Comparison of ENCODE assay signal across 8 cellular contexts in genomic region chr2:127885341-127885740, GRCh38. TPM values are rescaled to one million over a fixed set of nuclear protein-coding genes. Genes with fewer than 3 reads are reported as not detected.
DNase-seq lines count a peak whose midpoint lies in the region; ATAC-seq, FAIRE-seq and TF ChIP-seq lines count a peak whose summit lies in the region.
"Not testable (repeated sequence)": the region's sequence is repeated elsewhere in the genome, so short reads cannot be mapped to it uniquely, and the experiment has no call there.

No MANE protein-coding gene starts in this region.

- peak overlapping the region; percentile 91 to 97 (median 94) for H3K4me3 Mint-ChIP-seq in CD4-positive, CD25-positive, alpha-beta regulatory T cell
- H3K4me3 Mint-ChIP-seq in memory B cell = peak overlapping the region; percentile 90

- BruUV-seq in endothelial cell of umbilical vein (replicated peaks; lab: Mats Ljungman, UMichigan) = not testable (repeated sequence)

- peak; percentile 9 to 31 (median 21) for DNase-seq in CD4-positive, CD25-positive, alpha-beta regulatory T cell
- not testable (repeated sequence) for DNase-seq in RWPE2 (ENCODE audit: low spot score); endothelial cell of umbilical vein (ENCODE audit: low read depth, low spot score)
- peak; percentile 40 to 56 for DNase-seq in activated T-cell treated with anti-CD3 and anti-CD28 coated beads, Interleukin-2, amount 50 U/mL, for 48 hours
- peak in 1 of 2 donors; percentile 39 for DNase-seq in memory B cell (ENCODE audit: low spot score in 2 of 2)
- DNase-seq in stimulated activated CD4-positive, alpha-beta T cell treated with anti-CD3 and anti-CD28 coated beads, Interleukin-4, amount 100 ng/mL, for 1 hour = peak; percentile 38

- TF ChIP-seq CTCF in RWPE2 (IDR thresholded peaks at IDR 0.05; ENCODE audit: poor library complexity, severe bottlenecking); endothelial cell of umbilical vein (IDR thresholded peaks at IDR 0.05; ENCODE audit: extremely low read depth in 1 of 2, insufficient read depth in 1 of 2, low read depth in 1 of 2, low read length in 2 of 2): not testable (repeated sequence)

- H3K27me3 ChIP-seq in CD4-positive, CD25-positive, alpha-beta regulatory T cell (ENCODE audit: control insufficient read depth, insufficient read depth, low read length); RWPE2 (ENCODE audit: insufficient read depth, poor library complexity, severe bottlenecking); endothelial cell of umbilical vein (ENCODE audit: control insufficient read depth in 2 of 2, insufficient read depth in 2 of 2, low read length in 2 of 2): not testable (repeated sequence)

- TF ChIP-seq POLR2A in endothelial cell of umbilical vein (IDR thresholded peaks at IDR 0.05; ENCODE audit: low read depth, low read length) = not testable (repeated sequence)

- not testable (repeated sequence) for H3K27me3 Mint-ChIP-seq in CD4-positive, CD25-positive, alpha-beta regulatory T cell; memory B cell

- POLR2A ChIA-PET in endothelial cell of umbilical vein (lab: Charles Lee) = not testable (repeated sequence)

- not testable (repeated sequence) for H3K4me3 ChIP-seq in CD4-positive, CD25-positive, alpha-beta regulatory T cell (ENCODE audit: low read depth, low read length)
- H3K4me3 ChIP-seq in RWPE2 (ENCODE audit: severe bottlenecking) (peak overlapping the region; percentile 44), endothelial cell of umbilical vein (replicated peaks in 1 of 3; ENCODE audit: insufficient read depth in 1 of 3, low read depth in 1 of 3, low read length in 3 of 3) (peak overlapping the region in 2 of 3 experiments; percentile 53 to 77)

- not testable (repeated sequence) for H3K36me3 ChIP-seq in CD4-positive, CD25-positive, alpha-beta regulatory T cell (ENCODE audit: control insufficient read depth, insufficient read depth, low read length); endothelial cell of umbilical vein (ENCODE audit: control insufficient read depth in 2 of 2, extremely low read depth in 1 of 2, insufficient read depth in 2 of 2, low read length in 2 of 2)
- H3K36me3 ChIP-seq in RWPE2 (ENCODE audit: low read depth) = peaks cover 38% of the 10 kb centered on the region

- peaks cover 22% of the 10 kb centered on the region for H3K4me1 ChIP-seq in CD4-positive, CD25-positive, alpha-beta regulatory T cell (ENCODE audit: control insufficient read depth, insufficient read depth, low read length, poor library complexity, severe bottlenecking)
- H3K4me1 ChIP-seq in RWPE2 (ENCODE audit: insufficient read depth, poor library complexity, severe bottlenecking) = peaks cover 17% of the 10 kb centered on the region
- peaks cover 19% of the 10 kb centered on the region for H3K4me1 ChIP-seq in endothelial cell of umbilical vein (ENCODE audit: control insufficient read depth, extremely low read depth, insufficient read depth, low read length)

- FAIRE-seq in endothelial cell of umbilical vein (lab: Jason Lieb, UNC) = not testable (repeated sequence)

- ATAC-seq in CD4-positive, CD25-positive, alpha-beta regulatory T cell (ENCODE audit: low read depth in 2 of 2) = peak; percentile 1
- ATAC-seq in GM21447 (IDR thresholded peaks at IDR 0.05; ENCODE audit: unreplicated experiment) = peak; percentile 21
- ATAC-seq in HG03378 (IDR thresholded peaks at IDR 0.05; ENCODE audit: unreplicated experiment) = peak; percentile 1
- peak; percentile 3; the same call in 1 of the 3 replicates for ATAC-seq in RWPE2 (ENCODE audit: low read depth)
- peak; percentile 15 for ATAC-seq in memory B cell (ENCODE audit: low read depth)

- dilution Hi-C loops in endothelial cell of umbilical vein (cut with MboI; ENCODE audit: extremely low pct_ligation_motif_present, low sequenced_read_pairs) = not testable (repeated sequence)

- not testable (repeated sequence) for H3K9me1 ChIP-seq in endothelial cell of umbilical vein (replicated peaks; ENCODE audit: control insufficient read depth, extremely low read depth, insufficient read depth, low read length)

- H3K36me3 Mint-ChIP-seq in CD4-positive, CD25-positive, alpha-beta regulatory T cell; memory B cell: not testable (repeated sequence)

- H2AFZ ChIP-seq in endothelial cell of umbilical vein (ENCODE audit: low read depth, low read length) = not testable (repeated sequence)

- H3K27ac Mint-ChIP-seq in CD4-positive, CD25-positive, alpha-beta regulatory T cell = peak overlapping the region; percentile 83 to 97 (median 91)
- peak overlapping the region; percentile 92 for H3K27ac Mint-ChIP-seq in memory B cell

- H3K9me3 ChIP-seq in CD4-positive, CD25-positive, alpha-beta regulatory T cell (ENCODE audit: control insufficient read depth in 2 of 2, low read length in 2 of 2); RWPE2 (ENCODE audit: severe bottlenecking); endothelial cell of umbilical vein (replicated peaks; ENCODE audit: control insufficient read depth, insufficient read depth, low read length): not testable (repeated sequence)

- H3K9ac ChIP-seq in endothelial cell of umbilical vein (replicated peaks; ENCODE audit: extremely low read depth, insufficient read depth, low read length) = peak overlapping the region; percentile 35

- not testable (repeated sequence) for H3K9me3 Mint-ChIP-seq in CD4-positive, CD25-positive, alpha-beta regulatory T cell; memory B cell

- H3K4me2 ChIP-seq in endothelial cell of umbilical vein (ENCODE audit: insufficient read depth, low read length) = not testable (repeated sequence)

- H3K4me1 Mint-ChIP-seq in CD4-positive, CD25-positive, alpha-beta regulatory T cell = peaks cover 20 to 63% (median 48%) of the 10 kb centered on the region in 4 donors
- H3K4me1 Mint-ChIP-seq in memory B cell = peaks cover 25% of the 10 kb centered on the region

- CTCF ChIA-PET in endothelial cell of umbilical vein (lab: Charles Lee) = not testable (repeated sequence)

- H3K27ac ChIP-seq in CD4-positive, CD25-positive, alpha-beta regulatory T cell (ENCODE audit: insufficient read depth, low read length, poor library complexity, severe bottlenecking); endothelial cell of umbilical vein (ENCODE audit: insufficient read depth, low read depth, low read length): not testable (repeated sequence)
- peak overlapping the region; percentile 74 for H3K27ac ChIP-seq in RWPE2 (ENCODE audit: poor library complexity, severe bottlenecking)

- intact Hi-C loops in endothelial cell of umbilical vein (cut with micrococcal nuclease) = loop anchor here (10.0 kb wide), 1 partner anchor 209 kb away; the partner anchor contains the start of gene UGGT1

- not testable (repeated sequence) for H4K20me1 ChIP-seq in endothelial cell of umbilical vein (replicated peaks; ENCODE audit: control insufficient read depth, extremely low read depth, insufficient read depth, low read length)

- H3K79me2 ChIP-seq in endothelial cell of umbilical vein (ENCODE audit: control insufficient read depth, insufficient read depth, low read length) = peaks cover 53% of the 10 kb centered on the region

RNA-seq across cellular contexts. Expression of gene AMMECR1L, which starts 0.4 kb away (rescaled TPM):
- total RNA-seq in CD4-positive, CD25-positive, alpha-beta regulatory T cell = 14.0 TPM
- polyA plus RNA-seq in CD4-positive, CD25-positive, alpha-beta regulatory T cell = 1 to 10 TPM; 3.3 to 8.5 (median 5.6) TPM
- total RNA-seq in endothelial cell of umbilical vein = 20.7 and 21.5 TPM in 2 replicates
- 12.1 and 14.8 TPM in 2 replicates for polyA plus RNA-seq in endothelial cell of umbilical vein
- polyA plus RNA-seq in endothelial cell of umbilical vein (2011; cell fraction: cytosol; rRNA removed) = 13.9 and 15.7 TPM in 2 replicates
- 25.0 and 27.1 TPM in 2 replicates for polyA plus RNA-seq in endothelial cell of umbilical vein (2011; cell fraction: nucleus; rRNA removed)
- polyA plus RNA-seq in endothelial cell of umbilical vein (2012) = 21.9 and 23.0 TPM in 2 replicates
- 24.7 and 25.5 TPM in 2 replicates for polyA minus RNA-seq in endothelial cell of umbilical vein
- polyA minus RNA-seq in endothelial cell of umbilical vein (2011; cell fraction: cytosol; rRNA and poly(A)+ RNA removed) = 5.4 TPM
- 12.5 and 16.5 TPM in 2 replicates for polyA minus RNA-seq in endothelial cell of umbilical vein (2011; cell fraction: nucleus; rRNA and poly(A)+ RNA removed)

RNA-seq across cellular contexts. Expression of gene POLR2D, which starts 27.4 kb away (rescaled TPM):
- 25.3 TPM for total RNA-seq in CD4-positive, CD25-positive, alpha-beta regulatory T cell
- polyA plus RNA-seq in CD4-positive, CD25-positive, alpha-beta regulatory T cell = 10 to 100 TPM; 31.8 to 44.1 (median 36.0) TPM
- 44.1 and 44.5 TPM in 2 replicates for total RNA-seq in endothelial cell of umbilical vein
- 8.1 and 10.0 TPM in 2 replicates for polyA plus RNA-seq in endothelial cell of umbilical vein
- polyA plus RNA-seq in endothelial cell of umbilical vein (2011; cell fraction: cytosol; rRNA removed) = 15.6 and 18.4 TPM in 2 replicates
- 6.9 and 7.4 TPM in 2 replicates for polyA plus RNA-seq in endothelial cell of umbilical vein (2011; cell fraction: nucleus; rRNA removed)
- 31.3 and 46.8 TPM in 2 replicates for polyA plus RNA-seq in endothelial cell of umbilical vein (2012)
- 14.2 and 17.0 TPM in 2 replicates for polyA minus RNA-seq in endothelial cell of umbilical vein
- 15.1 TPM for polyA minus RNA-seq in endothelial cell of umbilical vein (2011; cell fraction: cytosol; rRNA and poly(A)+ RNA removed)
- polyA minus RNA-seq in endothelial cell of umbilical vein (2011; cell fraction: nucleus; rRNA and poly(A)+ RNA removed) = 2.9 and 5.4 TPM in 2 replicates
